16 cellular contexts compared by ENCODE assay signal in the genomic region with DNA sequence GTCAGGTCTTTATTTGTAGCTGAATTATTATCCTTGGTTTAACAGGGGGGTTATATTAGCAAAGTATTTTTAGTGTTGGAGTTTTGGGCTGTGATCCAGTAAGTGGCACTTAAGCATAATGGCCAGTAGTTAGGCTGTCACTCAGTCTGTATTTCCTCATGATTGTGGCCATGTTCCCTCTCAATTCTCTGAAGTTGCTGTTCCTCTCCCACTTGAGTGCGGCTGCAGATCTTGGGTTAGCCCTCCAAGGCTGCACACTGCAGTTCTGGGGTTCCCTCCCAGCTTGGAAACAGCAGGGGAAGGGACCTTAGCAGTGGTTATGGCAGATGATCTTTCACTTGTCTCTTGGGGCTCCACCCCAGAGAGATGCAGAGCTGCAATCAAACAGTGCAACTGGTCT. TPM values are rescaled to one million over a fixed set of nuclear protein-coding genes. Genes with fewer than 3 reads are reported as not detected.
DNase-seq lines count a peak whose midpoint lies in the region; ATAC-seq and TF ChIP-seq lines count a peak whose summit lies in the region.
"Had no signal": no experiment of that assay in that cellular context is flagged by ENCODE, and none has a peak within 500 bp of the region (broad histone marks: within the 10 kb centered on the region; RNA-seq: fewer than 3 reads in every experiment).

No MANE protein-coding gene starts in this region.

- ATAC-seq in DND-41 (ENCODE audit: insufficient read depth, low read depth): no peak
- no peak for ATAC-seq in GM19463 (IDR thresholded peaks at IDR 0.05; ENCODE audit: unreplicated experiment)

- H3K36me3 ChIP-seq in ACC112 (ENCODE audit: insufficient read depth, low read length) (0 out of 2 replicates have a peak, but pooled peaks cover 5% of the 10 kb centered on the region), DND-41 (ENCODE audit: insufficient read depth, low read length) (peaks cover 5% of the 10 kb centered on the region; the same call in 1 of the 2 replicates), MG63 (no peaks in the 10 kb centered on the region), A673 (ENCODE audit: insufficient read depth, low read length, poor library complexity, severe bottlenecking) (no peaks in the 10 kb centered on the region)
- H3K36me3 ChIP-seq: Peyer's patch had no signal

- CTCF ChIA-PET in A673 (lab: Charles Lee): no interaction called here

- H3K4me3 ChIP-seq in ACC112 (ENCODE audit: low read depth, low read length) (peak overlapping the region; percentile 10; the same call in 1 of the 2 replicates), DND-41 (ENCODE audit: low read depth in 1 of 2, low read length in 2 of 2) (no peak overlapping the region), MG63 (no peak overlapping the region), A673 (ENCODE audit: low read depth, low read length, poor library complexity, severe bottlenecking) (no peak overlapping the region)
- H3K4me3 ChIP-seq: Peyer's patch had no signal

- peaks cover 48% of the 10 kb centered on the region for H3K9me3 ChIP-seq in DND-41 (ENCODE audit: insufficient read depth, low read length, severe bottlenecking)
- H3K9me3 ChIP-seq in MG63: peaks cover 47% of the 10 kb centered on the region
- H3K9me3 ChIP-seq in A673 (ENCODE audit: low read depth, low read length, poor library complexity, severe bottlenecking): no peaks in the 10 kb centered on the region

- no peaks in the 10 kb centered on the region for H3K27me3 ChIP-seq in ACC112 (ENCODE audit: insufficient read depth, low read length)
- H3K27me3 ChIP-seq in DND-41 (ENCODE audit: insufficient read depth, low read length, poor library complexity): no peaks in the 10 kb centered on the region
- no peaks in the 10 kb centered on the region for H3K27me3 ChIP-seq in MG63
- H3K27me3 ChIP-seq in A673 (replicated peaks; ENCODE audit: insufficient read depth, low read depth, low read length, poor library complexity): no peaks in the 10 kb centered on the region
- H3K27me3 ChIP-seq: Peyer's patch had no signal

- no peak for DNase-seq in DND-41
- DNase-seq in NCI-H2227 (lab: John Stamatoyannopoulos, UW; ENCODE audit: unreplicated experiment): peak; percentile 67
- peak; percentile 54 for DNase-seq in islet precursor cell
- no peak for DNase-seq in NCI-H146 treated with DMSO at 0.1 percent for 48 hours (lab: John Stamatoyannopoulos, UW; ENCODE audit: unreplicated experiment)
- no peak for DNase-seq in MG63
- no peak for DNase-seq in A673 (ENCODE audit: low spot score)
- DNase-seq: C1 segment of cervical spinal cord, COR-L47, DMS153, NCI-H2081 treated with DMSO at 0.1 percent for 48 hours, NCI-H774, Peyer's patch, SHP77 had no signal

- POLR2A ChIA-PET in A673 (lab: Charles Lee; ENCODE audit: low non-redundant PET): no interaction called here

- no peak for TF ChIP-seq CTCF in DND-41 (IDR thresholded peaks at IDR 0.05; ENCODE audit: borderline replicate concordance, extremely low read depth, low read length, poor library complexity, severe bottlenecking)
- TF ChIP-seq CTCF in A673 (conservative IDR thresholded peaks at IDR 0.05; ENCODE audit: low read depth, low read length): no peak

- H3K79me2 ChIP-seq in ACC112 (ENCODE audit: control insufficient read depth, insufficient read depth, low read length, unreplicated experiment) (no peaks in the 10 kb centered on the region), DND-41 (ENCODE audit: insufficient read depth, low read length) (no peaks in the 10 kb centered on the region)

- H3K27ac ChIP-seq in ACC112 (ENCODE audit: low read depth, low read length) (no peak overlapping the region), DND-41 (ENCODE audit: low read length) (peak overlapping the region; percentile 68; the same call in 1 of the 2 replicates), A673 (ENCODE audit: low read depth, low read length, poor library complexity, severe bottlenecking) (no peak overlapping the region)
- H3K27ac ChIP-seq: KMS-11, Peyer's patch had no signal

- BruUV-seq in A673 (replicated peaks; lab: Mats Ljungman, UMichigan): no TSS peak

- H3K9ac ChIP-seq in DND-41 (ENCODE audit: low read depth, low read length): no peak overlapping the region
- H3K9ac ChIP-seq: KMS-11 had no signal

- H3K4me1 ChIP-seq in ACC112 (ENCODE audit: control insufficient read depth, insufficient read depth, low read length, unreplicated experiment): peaks cover 15% of the 10 kb centered on the region
- peaks cover 11% of the 10 kb centered on the region for H3K4me1 ChIP-seq in DND-41 (ENCODE audit: insufficient read depth, low read length)
- peaks cover 3% of the 10 kb centered on the region for H3K4me1 ChIP-seq in A673 (ENCODE audit: insufficient read depth, low read length, poor library complexity, severe bottlenecking)
- H3K4me1 ChIP-seq: Peyer's patch had no signal

- H2AFZ ChIP-seq in ACC112 (ENCODE audit: low read length, unreplicated experiment): no peak overlapping the region
- 0 out of 2 replicates have a peak overlapping the region, but pooled peaks have one; percentile 1 for H2AFZ ChIP-seq in DND-41 (ENCODE audit: low read depth, low read length)

- no peaks in the 10 kb centered on the region for H4K20me1 ChIP-seq in DND-41 (ENCODE audit: insufficient read depth, low read length)

- intact Hi-C loops in A673 (cut with micrococcal nuclease; ENCODE audit: unreplicated experiment): no loop called here

- H3K4me2 ChIP-seq in DND-41 (ENCODE audit: insufficient read depth, low read length): no peak overlapping the region
- H3K4me2 ChIP-seq: KMS-11 had no signal

RNA-seq across cellular contexts. Expression of gene DENND1B, which starts 23.2 kb away (rescaled TPM):
- 7.4 and 12.7 TPM in 2 replicates for total RNA-seq in MG63 (2014; rRNA removed; shearing (Covaris generic); ENCODE audit: low replicate concordance)
- 1.9 and 4.1 TPM in 2 replicates for total RNA-seq in A673 (2021)

Comparison
In these comparisons a context has a peak if more than half of its experiments do, and no peak if none do; other contexts are left out.
1. DNase-seq: peak in NCI-H2227 (single experiment) and islet precursor cell (single experiment); none in DND-41 (single experiment), NCI-H146 treated with DMSO at 0.1 percent for 48 hours (single experiment), MG63 (single experiment) and A673 (single experiment).